In genomic region chr14:96631621-96632362, GRCh38 we compare ENCODE assay signal across 4 cellular contexts.
TF ChIP-seq lines count a peak whose summit lies in the region.

No MANE protein-coding gene starts in this region.

TF ChIP-seq in SK-N-SH, 30 proteins besides CTCF, POLR2A, EP300 and RAD21:
- no peak for TF ChIP-seq POLR2AphosphoS5 (IDR thresholded peaks at IDR 0.05; ENCODE audit: low read depth, low read length)
- TF ChIP-seq TAF1 (IDR thresholded peaks at IDR 0.05; ENCODE audit: borderline replicate concordance, low read depth, low read length) = no peak
- TF ChIP-seq USF1 (IDR thresholded peaks at IDR 0.05; ENCODE audit: borderline replicate concordance, low read depth) = no peak
- no peak for TF ChIP-seq EZH2phosphoT487 (IDR thresholded peaks at IDR 0.05; ENCODE audit: borderline replicate concordance, low read depth)
- TF ChIP-seq, protein P1, sequence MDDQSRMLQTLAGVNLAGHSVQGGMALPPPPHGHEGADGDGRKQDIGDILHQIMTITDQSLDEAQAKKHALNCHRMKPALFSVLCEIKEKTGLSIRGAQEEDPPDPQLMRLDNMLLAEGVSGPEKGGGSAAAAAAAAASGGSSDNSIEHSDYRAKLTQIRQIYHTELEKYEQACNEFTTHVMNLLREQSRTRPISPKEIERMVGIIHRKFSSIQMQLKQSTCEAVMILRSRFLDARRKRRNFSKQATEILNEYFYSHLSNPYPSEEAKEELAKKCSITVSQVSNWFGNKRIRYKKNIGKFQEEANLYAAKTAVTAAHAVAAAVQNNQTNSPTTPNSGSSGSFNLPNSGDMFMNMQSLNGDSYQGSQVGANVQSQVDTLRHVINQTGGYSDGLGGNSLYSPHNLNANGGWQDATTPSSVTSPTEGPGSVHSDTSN (IDR thresholded peaks at IDR 0.05) = no peak
TF ChIP-seq in SK-N-SH: peak in this region for 0.

TF ChIP-seq in SK-N-SH treated with all-trans-retinoic acid at 6 μM for 48 hours, 23 proteins besides CTCF, POLR2A, EP300 and RAD21:
- TF ChIP-seq POU6F1 (CRISPR knock-in tag; IDR thresholded peaks at IDR 0.05; ENCODE audit: borderline replicate concordance, low read depth) = no peak
- no peak for TF ChIP-seq TCF4 (CRISPR knock-in tag; IDR thresholded peaks at IDR 0.05; ENCODE audit: borderline replicate concordance)
- TF ChIP-seq BACH2 (CRISPR knock-in tag; IDR thresholded peaks at IDR 0.05; ENCODE audit: borderline replicate concordance) = no peak
- no peak for TF ChIP-seq OSR1 (CRISPR knock-in tag; IDR thresholded peaks at IDR 0.05)
- no peak for TF ChIP-seq SNAI2 (CRISPR knock-in tag; IDR thresholded peaks at IDR 0.05)
- no peak for TF ChIP-seq RARB (CRISPR knock-in tag; IDR thresholded peaks at IDR 0.05)
- no peak for TF ChIP-seq ZC3H10 (CRISPR knock-in tag; IDR thresholded peaks at IDR 0.05)

TF ChIP-seq in HCT116, 20 proteins besides CTCF, POLR2A, EP300 and RAD21 (continued from another document):
- no peak for TF ChIP-seq JUND (IDR thresholded peaks at IDR 0.05)
- no peak for TF ChIP-seq CBX3 (IDR thresholded peaks at IDR 0.05; ENCODE audit: low read depth)
- no peak for TF ChIP-seq YY1 (IDR thresholded peaks at IDR 0.05; ENCODE audit: extremely low read depth, insufficient replicate concordance, low read depth, low read length)
- no peak for TF ChIP-seq SIN3A (IDR thresholded peaks at IDR 0.05; ENCODE audit: low read depth)
- TF ChIP-seq SRF (IDR thresholded peaks at IDR 0.05; ENCODE audit: low read depth) = no peak
- TF ChIP-seq, protein P2, sequence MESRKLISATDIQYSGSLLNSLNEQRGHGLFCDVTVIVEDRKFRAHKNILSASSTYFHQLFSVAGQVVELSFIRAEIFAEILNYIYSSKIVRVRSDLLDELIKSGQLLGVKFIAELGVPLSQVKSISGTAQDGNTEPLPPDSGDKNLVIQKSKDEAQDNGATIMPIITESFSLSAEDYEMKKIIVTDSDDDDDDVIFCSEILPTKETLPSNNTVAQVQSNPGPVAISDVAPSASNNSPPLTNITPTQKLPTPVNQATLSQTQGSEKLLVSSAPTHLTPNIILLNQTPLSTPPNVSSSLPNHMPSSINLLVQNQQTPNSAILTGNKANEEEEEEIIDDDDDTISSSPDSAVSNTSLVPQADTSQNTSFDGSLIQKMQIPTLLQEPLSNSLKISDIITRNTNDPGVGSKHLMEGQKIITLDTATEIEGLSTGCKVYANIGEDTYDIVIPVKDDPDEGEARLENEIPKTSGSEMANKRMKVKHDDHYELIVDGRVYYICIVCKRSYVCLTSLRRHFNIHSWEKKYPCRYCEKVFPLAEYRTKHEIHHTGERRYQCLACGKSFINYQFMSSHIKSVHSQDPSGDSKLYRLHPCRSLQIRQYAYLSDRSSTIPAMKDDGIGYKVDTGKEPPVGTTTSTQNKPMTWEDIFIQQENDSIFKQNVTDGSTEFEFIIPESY (IDR thresholded peaks at IDR 0.05; ENCODE audit: extremely low read depth, insufficient replicate concordance, low read length) = no peak
- TF ChIP-seq EZH2phosphoT487 (IDR thresholded peaks at IDR 0.05; ENCODE audit: borderline replicate concordance) = no peak
- TF ChIP-seq EZH2 (IDR thresholded peaks at IDR 0.05) = no peak
- no peak for TF ChIP-seq POLR2AphosphoS5 (IDR thresholded peaks at IDR 0.05; ENCODE audit: low read depth, low read length)
- TF ChIP-seq, protein P3, sequence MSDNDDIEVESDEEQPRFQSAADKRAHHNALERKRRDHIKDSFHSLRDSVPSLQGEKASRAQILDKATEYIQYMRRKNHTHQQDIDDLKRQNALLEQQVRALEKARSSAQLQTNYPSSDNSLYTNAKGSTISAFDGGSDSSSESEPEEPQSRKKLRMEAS (IDR thresholded peaks at IDR 0.05) = no peak
- no peak for TF ChIP-seq ELF1 (IDR thresholded peaks at IDR 0.05; ENCODE audit: borderline replicate concordance, low read depth)
- no peak for TF ChIP-seq ZFX (IDR thresholded peaks at IDR 0.05)
- TF ChIP-seq CEBPB (IDR thresholded peaks at IDR 0.05; ENCODE audit: low read depth) = no peak
- no peak for TF ChIP-seq SP1 (IDR thresholded peaks at IDR 0.05; ENCODE audit: low read depth)
- TF ChIP-seq, protein P4, sequence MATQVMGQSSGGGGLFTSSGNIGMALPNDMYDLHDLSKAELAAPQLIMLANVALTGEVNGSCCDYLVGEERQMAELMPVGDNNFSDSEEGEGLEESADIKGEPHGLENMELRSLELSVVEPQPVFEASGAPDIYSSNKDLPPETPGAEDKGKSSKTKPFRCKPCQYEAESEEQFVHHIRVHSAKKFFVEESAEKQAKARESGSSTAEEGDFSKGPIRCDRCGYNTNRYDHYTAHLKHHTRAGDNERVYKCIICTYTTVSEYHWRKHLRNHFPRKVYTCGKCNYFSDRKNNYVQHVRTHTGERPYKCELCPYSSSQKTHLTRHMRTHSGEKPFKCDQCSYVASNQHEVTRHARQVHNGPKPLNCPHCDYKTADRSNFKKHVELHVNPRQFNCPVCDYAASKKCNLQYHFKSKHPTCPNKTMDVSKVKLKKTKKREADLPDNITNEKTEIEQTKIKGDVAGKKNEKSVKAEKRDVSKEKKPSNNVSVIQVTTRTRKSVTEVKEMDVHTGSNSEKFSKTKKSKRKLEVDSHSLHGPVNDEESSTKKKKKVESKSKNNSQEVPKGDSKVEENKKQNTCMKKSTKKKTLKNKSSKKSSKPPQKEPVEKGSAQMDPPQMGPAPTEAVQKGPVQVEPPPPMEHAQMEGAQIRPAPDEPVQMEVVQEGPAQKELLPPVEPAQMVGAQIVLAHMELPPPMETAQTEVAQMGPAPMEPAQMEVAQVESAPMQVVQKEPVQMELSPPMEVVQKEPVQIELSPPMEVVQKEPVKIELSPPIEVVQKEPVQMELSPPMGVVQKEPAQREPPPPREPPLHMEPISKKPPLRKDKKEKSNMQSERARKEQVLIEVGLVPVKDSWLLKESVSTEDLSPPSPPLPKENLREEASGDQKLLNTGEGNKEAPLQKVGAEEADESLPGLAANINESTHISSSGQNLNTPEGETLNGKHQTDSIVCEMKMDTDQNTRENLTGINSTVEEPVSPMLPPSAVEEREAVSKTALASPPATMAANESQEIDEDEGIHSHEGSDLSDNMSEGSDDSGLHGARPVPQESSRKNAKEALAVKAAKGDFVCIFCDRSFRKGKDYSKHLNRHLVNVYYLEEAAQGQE (IDR thresholded peaks at IDR 0.05; ENCODE audit: low read depth) = no peak
TF ChIP-seq in HCT116: peak in this region for 0.

TF ChIP-seq in K562, 482 proteins besides CTCF, POLR2A, EP300 and RAD21 (continued from another document):
- TF ChIP-seq ATF3 (IDR thresholded peaks at IDR 0.05) (peak; percentile 48; the same call in 1 of the 2 replicates), ATF3 (CRISPR knock-in tag; conservative IDR thresholded peaks at IDR 0.05) (no peak), JUND (IDR thresholded peaks at IDR 0.05; ENCODE audit: borderline replicate concordance, low read depth, low read length) (peak; percentile 64), JUND (tag; IDR thresholded peaks at IDR 0.05; ENCODE audit: borderline replicate concordance, low read depth, low read length) (peak; percentile 54; the same call in 1 of the 3 replicates), ZSCAN32 (CRISPR knock-in tag; IDR thresholded peaks at IDR 0.05) (no peak), CHD1 (IDR thresholded peaks at IDR 0.05; ENCODE audit: low read length) (no peak)
- TF ChIP-seq, protein P5, sequence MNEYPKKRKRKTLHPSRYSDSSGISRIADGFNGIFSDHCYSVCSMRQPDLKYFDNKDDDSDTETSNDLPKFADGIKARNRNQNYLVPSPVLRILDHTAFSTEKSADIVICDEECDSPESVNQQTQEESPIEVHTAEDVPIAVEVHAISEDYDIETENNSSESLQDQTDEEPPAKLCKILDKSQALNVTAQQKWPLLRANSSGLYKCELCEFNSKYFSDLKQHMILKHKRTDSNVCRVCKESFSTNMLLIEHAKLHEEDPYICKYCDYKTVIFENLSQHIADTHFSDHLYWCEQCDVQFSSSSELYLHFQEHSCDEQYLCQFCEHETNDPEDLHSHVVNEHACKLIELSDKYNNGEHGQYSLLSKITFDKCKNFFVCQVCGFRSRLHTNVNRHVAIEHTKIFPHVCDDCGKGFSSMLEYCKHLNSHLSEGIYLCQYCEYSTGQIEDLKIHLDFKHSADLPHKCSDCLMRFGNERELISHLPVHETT (CRISPR knock-in tag; conservative IDR thresholded peaks at IDR 0.05 in 1 of 2, IDR thresholded peaks at IDR 0.05 in 1 of 2) = no peak
- TF ChIP-seq, protein P6, sequence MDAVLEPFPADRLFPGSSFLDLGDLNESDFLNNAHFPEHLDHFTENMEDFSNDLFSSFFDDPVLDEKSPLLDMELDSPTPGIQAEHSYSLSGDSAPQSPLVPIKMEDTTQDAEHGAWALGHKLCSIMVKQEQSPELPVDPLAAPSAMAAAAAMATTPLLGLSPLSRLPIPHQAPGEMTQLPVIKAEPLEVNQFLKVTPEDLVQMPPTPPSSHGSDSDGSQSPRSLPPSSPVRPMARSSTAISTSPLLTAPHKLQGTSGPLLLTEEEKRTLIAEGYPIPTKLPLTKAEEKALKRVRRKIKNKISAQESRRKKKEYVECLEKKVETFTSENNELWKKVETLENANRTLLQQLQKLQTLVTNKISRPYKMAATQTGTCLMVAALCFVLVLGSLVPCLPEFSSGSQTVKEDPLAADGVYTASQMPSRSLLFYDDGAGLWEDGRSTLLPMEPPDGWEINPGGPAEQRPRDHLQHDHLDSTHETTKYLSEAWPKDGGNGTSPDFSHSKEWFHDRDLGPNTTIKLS (IDR thresholded peaks at IDR 0.05; ENCODE audit: borderline replicate concordance, low read depth) = peak; percentile 70; the same call in 1 of the 2 replicates
